39 cellular contexts compared by ENCODE assay signal in genomic region chr11:72195518-72195917, GRCh38. TPM values are rescaled to one million over a fixed set of nuclear protein-coding genes. Genes with fewer than 3 reads are reported as not detected.
"Had no signal": no experiment of that assay in that cellular context is flagged by ENCODE, and none has a peak within 500 bp of the region (broad histone marks: within the 10 kb centered on the region; RNA-seq: fewer than 3 reads in every experiment).

No MANE protein-coding gene starts in this region.

- H3K4me2 ChIP-seq: hepatocyte, neural progenitor cell, smooth muscle cell had no signal

- H3K4me3 Mint-ChIP-seq: mesothelial cell of epicardium; naive B cell; natural killer cell; nephron progenitor cell; neural progenitor cell; stimulated activated memory B cell treated with anti-CD40 and anti-IgM and Interleukin-4, amounts not matched to agents 10 μg/mL and 1 μg/mL and 100 μg/mL, for 72 hours; stimulated activated naive CD8-positive, alpha-beta T cell treated with anti-CD3 and anti-CD28 coated beads, Interleukin-15, amount 100 ng/mL, for 72 hours had no signal

- H3K27me3 ChIP-seq: hepatocyte, left lung, neural progenitor cell, neutrophil, right atrium auricular region, right lobe of liver, tibial nerve, upper lobe of left lung, vagina had no signal

- DNase-seq: kidney glomerular epithelial cell; left cardiac atrium; left lung; lower lobe of right lung; mammary epithelial cell; mesenchymal stem cell; naive B cell; natural killer cell; nephron progenitor cell; occipital lobe; right lobe of liver; stimulated activated CD4-positive, alpha-beta T cell treated with anti-CD3 and anti-CD28 coated beads, Interleukin-1b, Interleukin-23, amount 100 ng/mL, for 48 hours; stimulated activated CD4-positive, alpha-beta T cell treated with anti-CD3 and anti-CD28 coated beads, Interleukin-2, amount 100 ng/mL, for 48 hours; stimulated activated CD4-positive, alpha-beta T cell treated with anti-CD3 and anti-CD28 coated beads, Interleukin-4, amount 100 ng/mL, for 4 hours; stimulated activated CD8-positive, alpha-beta memory T cell treated with anti-CD3 and anti-CD28 coated beads, Interleukin-4, amount 100 ng/mL, for 48 hours; stimulated activated naive CD4-positive, alpha-beta T cell treated with Interleukin-2 at 50 U/mL for 16 hours; stimulated activated naive CD8-positive, alpha-beta T cell treated with anti-CD3 and anti-CD28 coated beads, Interleukin-15, amount 100 ng/mL, for 72 hours; substantia nigra; upper lobe of left lung had no signal

- H3K9me3 Mint-ChIP-seq: mesothelial cell of epicardium; naive B cell; natural killer cell; nephron progenitor cell; neural progenitor cell; stimulated activated memory B cell treated with anti-CD40 and anti-IgM and Interleukin-4, amounts not matched to agents 10 μg/mL and 1 μg/mL and 100 μg/mL, for 72 hours; stimulated activated naive CD8-positive, alpha-beta T cell treated with anti-CD3 and anti-CD28 coated beads, Interleukin-15, amount 100 ng/mL, for 72 hours had no signal

- H3K27ac Mint-ChIP-seq: mesothelial cell of epicardium; natural killer cell; nephron progenitor cell; neural progenitor cell; stimulated activated memory B cell treated with anti-CD40 and anti-IgM and Interleukin-4, amounts not matched to agents 10 μg/mL and 1 μg/mL and 100 μg/mL, for 72 hours; stimulated activated naive CD8-positive, alpha-beta T cell treated with anti-CD3 and anti-CD28 coated beads, Interleukin-15, amount 100 ng/mL, for 72 hours had no signal

- H3K4me3 ChIP-seq: hepatocyte, left lung, lower lobe of right lung, neural progenitor cell, right atrium auricular region, right lobe of liver, smooth muscle cell, tibial nerve, upper lobe of left lung, vagina had no signal

- H3K79me2 ChIP-seq: hepatocyte, parathyroid adenoma had no signal

- H3K4me1 ChIP-seq: left lung, lower lobe of right lung, right atrium auricular region, vagina had no signal

- H2AFZ ChIP-seq: hepatocyte, neural progenitor cell, parathyroid adenoma had no signal

- H3K36me3 Mint-ChIP-seq: mesothelial cell of epicardium; natural killer cell; neural progenitor cell; stimulated activated memory B cell treated with anti-CD40 and anti-IgM and Interleukin-4, amounts not matched to agents 10 μg/mL and 1 μg/mL and 100 μg/mL, for 72 hours had no signal

- ATAC-seq: left cardiac atrium; left lung; lower lobe of right lung; natural killer cell; stimulated activated memory B cell treated with anti-CD40 and anti-IgM and Interleukin-4, amounts not matched to agents 10 μg/mL and 1 μg/mL and 100 μg/mL, for 72 hours; stimulated activated naive CD8-positive, alpha-beta T cell treated with anti-CD3 and anti-CD28 coated beads, Interleukin-15, amount 100 ng/mL, for 72 hours had no signal

- H3K36me3 ChIP-seq: left lung, neural progenitor cell, neutrophil, right atrium auricular region, right lobe of liver, tibial nerve, upper lobe of left lung, vagina had no signal

- H3K27ac ChIP-seq: hepatocyte, left lung, lower lobe of right lung, neural progenitor cell, neutrophil, parathyroid adenoma, right atrium auricular region, right lobe of liver, tibial nerve, upper lobe of left lung, vagina had no signal

- H3K27me3 Mint-ChIP-seq: naive B cell; stimulated activated memory B cell treated with anti-CD40 and anti-IgM and Interleukin-4, amounts not matched to agents 10 μg/mL and 1 μg/mL and 100 μg/mL, for 72 hours; stimulated activated naive CD8-positive, alpha-beta T cell treated with anti-CD3 and anti-CD28 coated beads, Interleukin-15, amount 100 ng/mL, for 72 hours had no signal

- H3K4me1 Mint-ChIP-seq: naive B cell; natural killer cell; stimulated activated memory B cell treated with anti-CD40 and anti-IgM and Interleukin-4, amounts not matched to agents 10 μg/mL and 1 μg/mL and 100 μg/mL, for 72 hours; stimulated activated naive CD8-positive, alpha-beta T cell treated with anti-CD3 and anti-CD28 coated beads, Interleukin-15, amount 100 ng/mL, for 72 hours had no signal

- H3K9me3 ChIP-seq: left lung, lower lobe of right lung, neutrophil, right atrium auricular region, right lobe of liver, tibial nerve, upper lobe of left lung, vagina had no signal

RNA-seq across cellular contexts. Expression of gene FOLR1, which starts 3.6 kb away (rescaled TPM):
- total RNA-seq: left cardiac atrium, mononuclear cell, natural killer cell, occipital lobe, osteocyte, posterior vena cava, pulmonary artery endothelial cell, right atrium auricular region, right lobe of liver, vagina had no signal

RNA-seq across cellular contexts. Expression of gene FOLR2, which starts 21.1 kb away (rescaled TPM):
- total RNA-seq: mammary epithelial cell, mesothelial cell of epicardium, natural killer cell, osteocyte, pulmonary artery endothelial cell, renal cortical epithelial cell, smooth muscle cell had no signal
- polyA plus RNA-seq: keratinocyte, mammary epithelial cell, smooth muscle cell had no signal

RNA-seq across cellular contexts. Expression of gene PHOX2A, which starts 48.5 kb away (rescaled TPM):
- total RNA-seq: hepatocyte, left cardiac atrium, left lung, liver, lower lobe of right lung, mammary epithelial cell, mesothelial cell of epicardium, mononuclear cell, natural killer cell, occipital lobe, osteocyte, posterior vena cava, pulmonary artery endothelial cell, renal cortical epithelial cell, right atrium auricular region, right lobe of liver, skeletal muscle tissue, smooth muscle cell, temporal lobe, tibial nerve, upper lobe of left lung had no signal
- polyA plus RNA-seq: hepatocyte, keratinocyte, liver, mammary epithelial cell had no signal

RNA-seq across cellular contexts. Expression of gene FOLR3, which starts 60.0 kb away (rescaled TPM):
- total RNA-seq: hepatocyte, mesothelial cell of epicardium, occipital lobe, osteocyte, pulmonary artery endothelial cell, right atrium auricular region, smooth muscle cell, temporal lobe, urinary bladder, vagina had no signal
- polyA plus RNA-seq: hepatocyte, smooth muscle cell had no signal
